ENCODE assay signal across 8 cellular contexts in genomic region chr14:24113801-24114535, GRCh38. TPM values are rescaled to one million over a fixed set of nuclear protein-coding genes. Genes with fewer than 3 reads are reported as not detected.
DNase-seq lines count a peak whose midpoint lies in the region; ATAC-seq and TF ChIP-seq lines count a peak whose summit lies in the region.

No MANE protein-coding gene starts in this region.

- H3K36me3 ChIP-seq in HUES6 (ENCODE audit: control insufficient read depth, insufficient read depth, low read length) (peaks cover 24% of the 10 kb centered on the region), OCI-LY7 (ENCODE audit: insufficient read depth, low read length) (peaks cover 26% of the 10 kb centered on the region), mucosa of rectum (ENCODE audit: control insufficient read depth in 2 of 2, insufficient read depth in 2 of 2, low read length in 2 of 2) (peaks cover 16 to 23% of the 10 kb centered on the region in 2 donors)

- CTCF ChIA-PET in OCI-LY7 (lab: Charles Lee; ENCODE audit: unreplicated experiment) = interaction anchor here (0.7 to 2.7 kb wide), 7 partner anchors 10 to 70 kb away, joined by 3 to 12 read pairs (median 5); partner anchors contain the start of genes IRF9 and PSME1

- H3K9me2 ChIP-seq in OCI-LY7 (ENCODE audit: insufficient read depth, low read length) = no peaks in the 10 kb centered on the region

- intact Hi-C loops in OCI-LY7 (cut with micrococcal nuclease; ENCODE audit: unreplicated experiment) = loop anchor here (1.0 kb wide), 4 partner anchors 20 to 47 kb away; partner anchors contain the start of genes EMC9, IRF9, PCK2 and PSME1

- DNase-seq in COR-L47 (lab: John Stamatoyannopoulos, UW) = peak; percentile 78
- peak; percentile 89 for DNase-seq in OCI-LY7 (ENCODE audit: low spot score)
- DNase-seq in activated T-cell treated with anti-CD3 and anti-CD28 coated beads for 4 hours = peak; percentile 50
- peak; percentile 82 for DNase-seq in epithelial cell of proximal tubule (ENCODE audit: low read depth)
- DNase-seq in stimulated activated CD8-positive, alpha-beta memory T cell treated with anti-CD3 and anti-CD28 coated beads, Interleukin-4, amount 100 ng/mL, for 4 hours (ENCODE audit: low read depth in 2 of 2, low spot score in 1 of 2) = peak; percentile 46 to 59

- peak overlapping the region; percentile 90 for H2AFZ ChIP-seq in OCI-LY7 (ENCODE audit: low read length)

- no peaks in the 10 kb centered on the region for H3K9me3 ChIP-seq in HUES6 (ENCODE audit: control insufficient read depth, insufficient read depth, low read depth, low read length)
- H3K9me3 ChIP-seq in OCI-LY7 (ENCODE audit: low read length) = no peaks in the 10 kb centered on the region
- no peaks in the 10 kb centered on the region for H3K9me3 ChIP-seq in mucosa of rectum (ENCODE audit: control insufficient read depth in 2 of 2, low read length in 2 of 2)

- H3K27ac ChIP-seq in HUES6 (ENCODE audit: low read depth, low read length) (peak overlapping the region; percentile 42; the same call in 1 of the 2 replicates), OCI-LY7 (ENCODE audit: low read depth, low read length, poor library complexity, severe bottlenecking) (peak overlapping the region; percentile 93), mucosa of rectum (ENCODE audit: low read depth in 2 of 2, low read length in 2 of 2) (peak overlapping the region; percentile 99 to 100)

- no peak for TF ChIP-seq CTCF in OCI-LY7 (conservative IDR thresholded peaks at IDR 0.05; ENCODE audit: low read length)
- no peak for TF ChIP-seq CTCF in epithelial cell of proximal tubule (conservative IDR thresholded peaks at IDR 0.05; ENCODE audit: low read depth, low read length)

- ATAC-seq in GM21390 (IDR thresholded peaks at IDR 0.05; ENCODE audit: unreplicated experiment) = peak; percentile 20

- H3K4me2 ChIP-seq in OCI-LY7 (ENCODE audit: low read length) = peak overlapping the region; percentile 95

- 0 out of 2 replicates have a peak, but pooled peaks cover 6% of the 10 kb centered on the region for H3K4me1 ChIP-seq in HUES6 (ENCODE audit: control insufficient read depth, insufficient read depth, low read length)
- H3K4me1 ChIP-seq in OCI-LY7 (ENCODE audit: insufficient read depth, low read length, poor library complexity, severe bottlenecking) = peaks cover 19% of the 10 kb centered on the region
- H3K4me1 ChIP-seq in mucosa of rectum (ENCODE audit: control insufficient read depth in 2 of 2, insufficient read depth in 2 of 2, low read length in 2 of 2) = peaks cover 18 to 30% of the 10 kb centered on the region in 2 donors

- peaks cover 8% of the 10 kb centered on the region; the same call in 1 of the 2 replicates for H3K79me2 ChIP-seq in OCI-LY7 (ENCODE audit: insufficient read depth, low read depth, low read length)

- H3K9ac ChIP-seq in HUES6 (ENCODE audit: low read length) (peak overlapping the region; percentile 79), mucosa of rectum (ENCODE audit: low read depth in 1 of 2, low read length in 2 of 2) (peak overlapping the region; percentile 93 to 97)

- no peaks in the 10 kb centered on the region for H4K20me1 ChIP-seq in OCI-LY7 (ENCODE audit: insufficient read depth, low read length)

- peak overlapping the region; percentile 86 for H3K4me3 ChIP-seq in HUES6 (ENCODE audit: low read depth, low read length)
- H3K4me3 ChIP-seq in OCI-LY7 (ENCODE audit: low read depth, low read length, poor library complexity, severe bottlenecking) = peak overlapping the region; percentile 91
- H3K4me3 ChIP-seq in epithelial cell of proximal tubule (ENCODE audit: low read depth, low read length) = peak overlapping the region; percentile 68
- H3K4me3 ChIP-seq in mucosa of rectum (ENCODE audit: low read length in 2 of 2) = peak overlapping the region; percentile 78 to 95

- H3K27me3 ChIP-seq in HUES6 (ENCODE audit: control insufficient read depth, insufficient read depth, low read length) = no peaks in the 10 kb centered on the region
- no peaks in the 10 kb centered on the region for H3K27me3 ChIP-seq in mucosa of rectum (ENCODE audit: control insufficient read depth in 2 of 2, insufficient read depth in 2 of 2, low read length in 2 of 2)

- no TSS peak for BruUV-seq in OCI-LY7 (replicated peaks; lab: Mats Ljungman, UMichigan)

- POLR2A ChIA-PET in OCI-LY7 (lab: Charles Lee) = interaction anchor here (0.5 to 4.2 kb wide), 20 partner anchors 10 to 161 kb away, joined by 3 to 64 read pairs (median 4); partner anchors contain the start of genes DHRS4, EMC9, IRF9 and PCK2

RNA-seq across cellular contexts. Expression of gene DCAF11, which starts 0.6 kb away (rescaled TPM):
- total RNA-seq in OCI-LY7 (2014; rRNA removed; shearing (Covaris generic)) = 75.5 and 79.2 TPM in 2 replicates
- total RNA-seq in OCI-LY7 (2022) (63.6 and 77.3 TPM in 2 replicates), epithelial cell of proximal tubule (42.6 and 51.2 TPM in 2 replicates)

RNA-seq across cellular contexts. Expression of gene NRL, which starts 0.8 kb away (rescaled TPM):
- 3.1 and 4.6 TPM in 2 replicates for total RNA-seq in OCI-LY7 (2014; rRNA removed; shearing (Covaris generic))
- 7.5 and 8.1 TPM in 2 replicates for total RNA-seq in OCI-LY7 (2022)
- total RNA-seq in epithelial cell of proximal tubule = 0.87 and 1.2 TPM in 2 replicates

RNA-seq across cellular contexts. Expression of gene FITM1, which starts 16.5 kb away (rescaled TPM):
- total RNA-seq in OCI-LY7 (2014; rRNA removed; shearing (Covaris generic)) = 0.28 TPM in 2 replicates
- total RNA-seq in OCI-LY7 (2022) (0.97 and 1.4 TPM in 2 replicates), epithelial cell of proximal tubule (not detected in 2 replicates)

RNA-seq across cellular contexts. Expression of gene PCK2, which starts 19.9 kb away (rescaled TPM):
- 33.7 and 43.6 TPM in 2 replicates for total RNA-seq in OCI-LY7 (2014; rRNA removed; shearing (Covaris generic))
- total RNA-seq in OCI-LY7 (2022) (130 TPM in 2 replicates), epithelial cell of proximal tubule (40.0 and 47.7 TPM in 2 replicates)

RNA-seq across cellular contexts. Expression of gene PSME1, which starts 22.0 kb away (rescaled TPM):
- 187 and 213 TPM in 2 replicates for total RNA-seq in OCI-LY7 (2014; rRNA removed; shearing (Covaris generic))
- total RNA-seq in OCI-LY7 (2022) (146 and 149 TPM in 2 replicates), epithelial cell of proximal tubule (266 and 385 TPM in 2 replicates)

Comparison
In these comparisons a context has a peak if more than half of its experiments do, and no peak if none do; other contexts are left out.
1. Peak in every context shown above with its lines: DNase-seq, ATAC-seq, H3K4me3 ChIP-seq and H3K27ac ChIP-seq.
2. H3K27ac ChIP-seq: peak in every context shown above with its lines; median percentile 100 in mucosa of rectum; 93 in OCI-LY7; 42 in HUES6.